8 cellular contexts compared by ENCODE assay signal in the genomic region with DNA sequence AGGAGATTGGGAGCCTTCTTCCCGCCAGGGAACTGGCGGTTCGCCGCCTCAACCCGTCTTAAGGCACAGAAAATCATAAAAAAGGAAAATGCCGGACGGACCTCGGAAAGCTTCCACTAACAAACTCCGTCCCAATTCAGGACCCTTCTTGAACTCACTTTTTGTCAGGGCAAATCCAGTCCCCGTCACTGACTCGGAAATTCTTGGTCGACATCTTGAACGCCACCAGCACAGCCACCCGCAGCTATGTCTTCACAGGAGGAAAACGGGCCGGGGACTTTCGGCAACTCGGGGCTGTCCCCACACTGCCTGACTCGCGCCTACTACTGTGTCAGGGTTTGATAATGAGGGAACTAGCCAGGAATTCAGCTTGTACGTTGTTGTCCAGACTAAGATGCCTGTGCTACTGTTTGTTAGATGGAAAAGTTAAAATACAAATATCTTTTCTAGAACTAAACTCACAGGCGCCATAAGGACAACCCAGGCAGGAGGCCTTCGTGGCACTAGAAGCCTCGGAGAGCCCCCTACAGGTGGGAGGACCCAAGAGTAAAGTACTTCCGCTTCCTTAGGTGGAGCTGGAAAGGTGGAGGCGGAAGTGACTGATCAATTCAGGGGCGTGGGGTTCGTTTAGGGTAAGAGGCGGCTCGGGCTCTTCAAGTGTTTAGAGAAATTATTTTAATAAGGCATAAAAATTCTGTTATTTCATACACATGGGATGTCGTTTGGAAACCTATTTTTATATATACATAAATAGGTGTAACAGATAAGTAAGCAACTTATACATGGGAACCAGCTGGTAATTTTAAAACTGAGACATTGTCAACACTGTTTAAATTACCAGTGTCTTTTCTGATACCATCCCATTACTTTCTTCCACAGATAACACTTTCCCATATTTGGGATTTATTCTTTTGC. TPM values are rescaled to one million over a fixed set of nuclear protein-coding genes. Genes with fewer than 3 reads are reported as not detected.
DNase-seq lines count a peak whose midpoint lies in the region; ATAC-seq lines count a peak whose summit lies in the region.

A gene with protein sequence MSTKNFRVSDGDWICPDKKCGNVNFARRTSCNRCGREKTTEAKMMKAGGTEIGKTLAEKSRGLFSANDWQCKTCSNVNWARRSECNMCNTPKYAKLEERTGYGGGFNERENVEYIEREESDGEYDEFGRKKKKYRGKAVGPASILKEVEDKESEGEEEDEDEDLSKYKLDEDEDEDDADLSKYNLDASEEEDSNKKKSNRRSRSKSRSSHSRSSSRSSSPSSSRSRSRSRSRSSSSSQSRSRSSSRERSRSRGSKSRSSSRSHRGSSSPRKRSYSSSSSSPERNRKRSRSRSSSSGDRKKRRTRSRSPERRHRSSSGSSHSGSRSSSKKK (minus strand): TSS at position 254 of the 915 bp plus-strand sequence. CDS start 40 bp downstream, at position 214.

- H3K27ac ChIP-seq in BLaER1: peak within 1 kb of the TSS; percentile 98

- peaks cover 20% of the 10 kb centered on the region for H3K4me1 ChIP-seq in BLaER1

- no peaks in the 10 kb centered on the region for H3K9me3 Mint-ChIP-seq in activated CD4-positive, alpha-beta T cell treated with anti-CD3 and anti-CD28 coated beads, Interleukin-2, amount 10 ng/mL, durations not matched to agents 7 days and 5 days

- peak; percentile 64 for DNase-seq in GM19240 (ENCODE audit: insufficient read length, low spot score)
- DNase-seq in NCI-H526 treated with DMSO at 0.1 percent for 48 hours (lab: John Stamatoyannopoulos, UW): peak; percentile 94
- DNase-seq in activated CD4-positive, alpha-beta T cell treated with anti-CD3 and anti-CD28 coated beads, Interleukin-2, amount 10 ng/mL, durations not matched to agents 7 days and 5 days: peak; percentile 95
- peak; percentile 97 for DNase-seq in dedifferentiated amniotic fluid mesenchymal stem cell (ENCODE audit: extremely low spot score)
- DNase-seq in left lobe of liver (ENCODE audit: low spot score): peak; percentile 90
- DNase-seq in stimulated activated CD4-positive, alpha-beta T cell treated with anti-CD3 and anti-CD28 coated beads, Interleukin-2, amount 100 ng/mL, for 48 hours: peak; percentile 82 to 83

- peaks cover 43% of the 10 kb centered on the region for H4K20me1 ChIP-seq in BLaER1

- peak within 1 kb of the TSS; percentile 83 for H3K4me2 ChIP-seq in BLaER1

- POLR2A ChIA-PET in activated CD4-positive, alpha-beta T cell treated with anti-CD3 and anti-CD28 coated beads, Interleukin-2, amount 10 ng/mL, durations not matched to agents 7 days and 5 days (lab: Charles Lee): interaction anchor here (0.9 kb wide), 1 partner anchor 18 kb away, joined by 3 read pairs; no protein-coding TSS in a partner anchor

- peaks cover 24% of the 10 kb centered on the region for H3K36me3 ChIP-seq in BLaER1

- CTCF ChIA-PET in activated CD4-positive, alpha-beta T cell treated with anti-CD3 and anti-CD28 coated beads, Interleukin-2, amount 10 ng/mL, durations not matched to agents 7 days and 5 days (lab: Charles Lee): interaction anchor here (0.5 to 1.3 kb wide), 9 partner anchors 10 to 875 kb away, joined by 3 to 6 read pairs (median 3); no protein-coding TSS in a partner anchor

- peaks cover 31% of the 10 kb centered on the region for H3K4me1 Mint-ChIP-seq in activated CD4-positive, alpha-beta T cell treated with anti-CD3 and anti-CD28 coated beads, Interleukin-2, amount 10 ng/mL, durations not matched to agents 7 days and 5 days

- H3K36me3 Mint-ChIP-seq in activated CD4-positive, alpha-beta T cell treated with anti-CD3 and anti-CD28 coated beads, Interleukin-2, amount 10 ng/mL, durations not matched to agents 7 days and 5 days (ENCODE audit: low read depth): peaks cover 22% of the 10 kb centered on the region

- peak within 1 kb of the TSS; percentile 98 for H3K9ac ChIP-seq in BLaER1

- peak within 1 kb of the TSS; percentile 99 for H3K4me3 Mint-ChIP-seq in activated CD4-positive, alpha-beta T cell treated with anti-CD3 and anti-CD28 coated beads, Interleukin-2, amount 10 ng/mL, durations not matched to agents 7 days and 5 days

- H3K9me3 ChIP-seq in BLaER1: no peaks in the 10 kb centered on the region

- peak within 1 kb of the TSS; percentile 99 for H3K27ac Mint-ChIP-seq in activated CD4-positive, alpha-beta T cell treated with anti-CD3 and anti-CD28 coated beads, Interleukin-2, amount 10 ng/mL, durations not matched to agents 7 days and 5 days

- peaks cover 11% of the 10 kb centered on the region for H3K27me3 Mint-ChIP-seq in activated CD4-positive, alpha-beta T cell treated with anti-CD3 and anti-CD28 coated beads, Interleukin-2, amount 10 ng/mL, durations not matched to agents 7 days and 5 days

- ATAC-seq in HG03469 (IDR thresholded peaks at IDR 0.05; ENCODE audit: unreplicated experiment) (peak; percentile 100), left lobe of liver (peak; percentile 98)

- peak within 1 kb of the TSS; percentile 88 for H3K4me3 ChIP-seq in BLaER1

- no peaks in the 10 kb centered on the region for H3K27me3 ChIP-seq in BLaER1

RNA-seq across cellular contexts. Expression of the gene that starts here (rescaled TPM):
- total RNA-seq in activated CD4-positive, alpha-beta T cell treated with anti-CD3 and anti-CD28 coated beads, Interleukin-2, amount 10 ng/mL, durations not matched to agents 7 days and 5 days: 100 to 1,000 TPM; 110 to 127 TPM
- 21.5 TPM for total RNA-seq in left lobe of liver

Comparison
In these comparisons a context has a peak if more than half of its experiments do, and no peak if none do; other contexts are left out.
1. Peak in every context shown above with its lines: DNase-seq, ATAC-seq, H3K4me3 ChIP-seq and H3K27ac ChIP-seq.